12 cellular contexts compared by ENCODE assay signal in the genomic region with DNA sequence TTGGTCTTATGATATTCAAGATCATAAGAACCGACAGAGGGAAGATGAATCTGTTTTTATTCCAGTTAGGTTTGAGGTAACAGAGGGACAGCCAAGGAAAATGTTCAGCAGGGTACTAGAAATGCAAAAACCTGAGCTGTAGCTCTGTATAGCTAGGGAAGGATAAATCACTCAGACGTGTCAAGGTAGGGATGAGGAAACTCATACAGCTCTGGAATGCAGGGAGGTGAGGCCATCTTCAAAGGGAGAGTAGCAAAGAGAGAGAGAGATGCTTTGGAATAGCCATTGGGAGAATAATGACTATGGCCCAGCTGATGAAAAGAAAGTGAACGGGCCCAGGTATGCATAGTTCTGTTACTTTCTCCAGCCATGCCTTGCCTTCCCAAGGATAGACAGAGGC.
DNase-seq lines count a peak whose midpoint lies in the region; ATAC-seq and TF ChIP-seq lines count a peak whose summit lies in the region.
"Had no signal": no experiment of that assay in that cellular context is flagged by ENCODE, and none has a peak within 500 bp of the region (broad histone marks: within the 10 kb centered on the region; RNA-seq: fewer than 3 reads in every experiment).

No MANE protein-coding gene starts in this region.

- DNase-seq in activated effector memory CD4-positive, alpha-beta T cell treated with anti-CD3 and anti-CD28 coated beads, Interleukin-2, amount 50 U/mL, for 16 hours, result peak; percentile 5
- no peak for DNase-seq in activated effector memory CD4-positive, alpha-beta T cell treated with Interleukin-2 at 50 U/mL for 16 hours
- DNase-seq in foreskin keratinocyte, result no peak
- peak; percentile 54 for DNase-seq in left kidney (ENCODE audit: low read depth, low spot score)
- DNase-seq in dedifferentiated amniotic fluid mesenchymal stem cell (ENCODE audit: extremely low spot score), result no peak
- no peak for DNase-seq in left ventricle myocardium superior
- DNase-seq: Caco-2; CD8-positive, alpha-beta memory T cell; DND-41; GDM1 had no signal

- intact Hi-C loops in left ventricle myocardium superior (cut with micrococcal nuclease), result no loop called here

- no peak overlapping the region for H3K27ac ChIP-seq in foreskin keratinocyte
- H3K27ac ChIP-seq: 22Rv1 had no signal

- no peak for TF ChIP-seq CTCF in foreskin keratinocyte (conservative IDR thresholded peaks at IDR 0.05)

- H3K4me1 ChIP-seq in foreskin keratinocyte, result no peaks in the 10 kb centered on the region

- peaks cover 99% of the 10 kb centered on the region for H3K27me3 ChIP-seq in foreskin keratinocyte

- ATAC-seq in foreskin keratinocyte (peak; percentile 54), GM19023 (IDR thresholded peaks at IDR 0.05; ENCODE audit: unreplicated experiment) (no peak), left ventricle myocardium superior (no peak)

Comparison
In these comparisons a context has a peak if more than half of its experiments do, and no peak if none do; other contexts are left out.
1. DNase-seq: peak in activated effector memory CD4-positive, alpha-beta T cell treated with anti-CD3 and anti-CD28 coated beads, Interleukin-2, amount 50 U/mL, for 16 hours (single experiment) and left kidney (single experiment); none in activated effector memory CD4-positive, alpha-beta T cell treated with Interleukin-2 at 50 U/mL for 16 hours (single experiment), foreskin keratinocyte (0 of 2), dedifferentiated amniotic fluid mesenchymal stem cell (single experiment) and left ventricle myocardium superior (single experiment).